ENCODE assay signal across 16 cellular contexts in the genomic region with DNA sequence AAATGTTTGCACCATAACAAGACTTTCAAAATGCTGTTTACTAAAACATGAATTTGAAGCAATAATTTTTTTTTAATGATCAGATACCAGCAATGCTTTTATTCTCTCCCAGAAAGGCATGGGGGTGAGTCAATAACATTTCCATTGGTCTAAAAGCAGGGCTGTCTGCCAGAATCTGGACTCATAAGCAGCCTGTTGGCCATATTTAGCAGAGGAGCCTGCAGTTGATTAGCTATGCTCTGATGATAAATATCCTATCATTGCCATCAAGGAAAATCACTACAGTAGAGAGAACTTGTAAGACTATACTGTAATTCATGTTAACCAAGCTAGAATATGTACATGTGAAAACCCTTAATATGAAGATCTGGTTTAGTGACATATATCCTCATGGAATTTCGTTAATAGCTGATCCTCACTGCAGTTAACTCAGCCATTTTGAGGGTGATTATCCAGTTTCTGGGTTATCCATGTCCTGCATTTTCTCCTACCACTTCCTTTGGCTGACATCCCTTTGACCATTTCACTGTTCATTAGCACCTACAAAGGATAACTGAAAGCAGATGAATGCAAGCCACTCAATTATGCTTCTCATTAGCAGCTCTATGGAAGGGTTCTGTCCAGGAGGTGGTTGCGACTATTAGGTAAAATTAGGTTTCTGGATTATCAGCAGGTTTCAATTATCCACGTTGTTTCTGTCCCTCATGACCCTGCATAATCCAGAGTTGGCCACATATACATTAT.
A peak's percentile ranks its signal among the peaks of the same experiment; 100 is the strongest.
DNase-seq lines count a peak whose midpoint lies in the region; ATAC-seq and TF ChIP-seq lines count a peak whose summit lies in the region.
"Had no signal": no experiment of that assay in that cellular context is flagged by ENCODE, and none has a peak within 500 bp of the region (broad histone marks: within the 10 kb centered on the region; RNA-seq: fewer than 3 reads in every experiment).

No MANE protein-coding gene starts in this region.

- H4K20me1 ChIP-seq in SK-N-SH (ENCODE audit: insufficient read depth), result no peaks in the 10 kb centered on the region

- H3K36me3 ChIP-seq in SK-N-SH (replicated peaks in 1 of 2; ENCODE audit: control insufficient read depth in 1 of 2, insufficient read depth in 2 of 2, low read length in 1 of 2), result no peaks in the 10 kb centered on the region
- H3K36me3 ChIP-seq: colonic mucosa, right lobe of liver had no signal

- POLR2A ChIA-PET in SK-N-SH (lab: Yijun Ruan, JAX), result no interaction called here

- H2AFZ ChIP-seq in SK-N-SH (ENCODE audit: low read depth), result no peak overlapping the region

- H3K9me3 ChIP-seq in SK-N-SH, result no peaks in the 10 kb centered on the region
- H3K9me3 ChIP-seq: colonic mucosa, right lobe of liver had no signal

- TF ChIP-seq EP300 in SK-N-SH (IDR thresholded peaks at IDR 0.05; ENCODE audit: borderline replicate concordance in 1 of 2, low read depth in 1 of 2, low read length in 1 of 2), result peak in 1 of 2 experiments; percentile 70; a peak in 2 of 4 replicates

- TF ChIP-seq RAD21 in SK-N-SH (IDR thresholded peaks at IDR 0.05; ENCODE audit: low read length), result peak; percentile 18

- no peaks in the 10 kb centered on the region for H3K79me2 ChIP-seq in SK-N-SH (ENCODE audit: insufficient read depth)

- H3K27ac ChIP-seq in SK-N-SH (ENCODE audit: low read depth in 2 of 2, low read length in 1 of 2), result peak overlapping the region; percentile 21 to 85; a peak in 3 of 4 replicates
- H3K27ac ChIP-seq: colonic mucosa, right lobe of liver had no signal

- no peak for ATAC-seq in GM21390 (IDR thresholded peaks at IDR 0.05; ENCODE audit: unreplicated experiment)
- ATAC-seq: left ventricle myocardium superior, right lobe of liver, Right ventricle myocardium inferior, WTC11 had no signal

- H3K9me2 ChIP-seq in SK-N-SH, result no peaks in the 10 kb centered on the region

- no peak overlapping the region for H3K9ac ChIP-seq in SK-N-SH

- H3K4me3 ChIP-seq in SK-N-SH (ENCODE audit: low read depth in 2 of 2, low read length in 1 of 2), result no peak overlapping the region
- no peak overlapping the region for H3K4me3 ChIP-seq in epithelial cell of esophagus (ENCODE audit: low read length)
- H3K4me3 ChIP-seq in skeletal muscle cell (ENCODE audit: low read depth, low read length), result no peak overlapping the region
- H3K4me3 ChIP-seq: colonic mucosa, right lobe of liver had no signal

- TF ChIP-seq CTCF in SK-N-SH (IDR thresholded peaks at IDR 0.05), result no peak
- TF ChIP-seq CTCF in epithelial cell of esophagus (IDR thresholded peaks at IDR 0.05; ENCODE audit: insufficient read depth, low read depth, low read length, missing control alignments), result no peak

- H3K27me3 ChIP-seq in SK-N-SH (ENCODE audit: insufficient read depth), result no peaks in the 10 kb centered on the region
- H3K27me3 ChIP-seq: right lobe of liver had no signal

- no peaks in the 10 kb centered on the region for H3F3A ChIP-seq in SK-N-SH (replicated peaks; ENCODE audit: insufficient read depth)

- WGBS in SK-N-SH (ENCODE audit: low lambda C conversion rate), result 14% methylated on average over 3 of the region's 3 CpGs

- peak; percentile 1 for DNase-seq in ELR (ENCODE audit: low read depth)
- DNase-seq in SK-N-SH, result peak; percentile 58
- peak; percentile 0 for DNase-seq in epithelial cell of esophagus (ENCODE audit: low read depth)
- DNase-seq in skeletal muscle cell (ENCODE audit: low read depth), result peak; percentile 15
- DNase-seq in NOMO-1 treated with DMSO at 0.1 percent for 48 hours (lab: John Stamatoyannopoulos, UW; ENCODE audit: unreplicated experiment), result no peak
- no peak for DNase-seq in NCI-H2171 treated with DMSO at 0.1 percent for 48 hours (lab: John Stamatoyannopoulos, UW)
- DNase-seq: activated CD8-positive, alpha-beta memory T cell treated with anti-CD3 and anti-CD28 coated beads for 24 hours; CD4-positive, CD25-positive, alpha-beta regulatory T cell; colonic mucosa; DND-41; left ventricle myocardium superior; NCI-H187; right lobe of liver had no signal

- H3K4me2 ChIP-seq in SK-N-SH, result no peak overlapping the region

- CTCF ChIA-PET in SK-N-SH (lab: Yijun Ruan, JAX), result interaction anchor here (1.1 kb wide), 1 partner anchor 74 kb away, joined by 5 read pairs; no protein-coding TSS in a partner anchor

- H3K4me1 ChIP-seq in SK-N-SH (ENCODE audit: control insufficient read depth in 1 of 2, insufficient read depth in 2 of 2, low read depth in 1 of 2, low read length in 1 of 2), result peaks cover 0 to 2% of the 10 kb centered on the region in 2 experiments; a peak in 2 of 4 replicates
- H3K4me1 ChIP-seq: colonic mucosa, right lobe of liver had no signal

TF ChIP-seq in SK-N-SH, 30 proteins besides CTCF, POLR2A, EP300 and RAD21:
- TF ChIP-seq GATA2 (CRISPR knock-in tag; IDR thresholded peaks at IDR 0.05), result peak; percentile 22
- 0 out of 2 replicates have a peak, but pooled peaks have one; percentile 35 for TF ChIP-seq NFIC (IDR thresholded peaks at IDR 0.05; ENCODE audit: borderline replicate concordance)
- no peak for TF ChIP-seq ELF1 (IDR thresholded peaks at IDR 0.05)
- TF ChIP-seq, protein P1, sequence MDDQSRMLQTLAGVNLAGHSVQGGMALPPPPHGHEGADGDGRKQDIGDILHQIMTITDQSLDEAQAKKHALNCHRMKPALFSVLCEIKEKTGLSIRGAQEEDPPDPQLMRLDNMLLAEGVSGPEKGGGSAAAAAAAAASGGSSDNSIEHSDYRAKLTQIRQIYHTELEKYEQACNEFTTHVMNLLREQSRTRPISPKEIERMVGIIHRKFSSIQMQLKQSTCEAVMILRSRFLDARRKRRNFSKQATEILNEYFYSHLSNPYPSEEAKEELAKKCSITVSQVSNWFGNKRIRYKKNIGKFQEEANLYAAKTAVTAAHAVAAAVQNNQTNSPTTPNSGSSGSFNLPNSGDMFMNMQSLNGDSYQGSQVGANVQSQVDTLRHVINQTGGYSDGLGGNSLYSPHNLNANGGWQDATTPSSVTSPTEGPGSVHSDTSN (IDR thresholded peaks at IDR 0.05), result peak; percentile 47
- TF ChIP-seq TEAD4 (IDR thresholded peaks at IDR 0.05; ENCODE audit: borderline replicate concordance, insufficient read depth), result no peak
- TF ChIP-seq, protein P2, sequence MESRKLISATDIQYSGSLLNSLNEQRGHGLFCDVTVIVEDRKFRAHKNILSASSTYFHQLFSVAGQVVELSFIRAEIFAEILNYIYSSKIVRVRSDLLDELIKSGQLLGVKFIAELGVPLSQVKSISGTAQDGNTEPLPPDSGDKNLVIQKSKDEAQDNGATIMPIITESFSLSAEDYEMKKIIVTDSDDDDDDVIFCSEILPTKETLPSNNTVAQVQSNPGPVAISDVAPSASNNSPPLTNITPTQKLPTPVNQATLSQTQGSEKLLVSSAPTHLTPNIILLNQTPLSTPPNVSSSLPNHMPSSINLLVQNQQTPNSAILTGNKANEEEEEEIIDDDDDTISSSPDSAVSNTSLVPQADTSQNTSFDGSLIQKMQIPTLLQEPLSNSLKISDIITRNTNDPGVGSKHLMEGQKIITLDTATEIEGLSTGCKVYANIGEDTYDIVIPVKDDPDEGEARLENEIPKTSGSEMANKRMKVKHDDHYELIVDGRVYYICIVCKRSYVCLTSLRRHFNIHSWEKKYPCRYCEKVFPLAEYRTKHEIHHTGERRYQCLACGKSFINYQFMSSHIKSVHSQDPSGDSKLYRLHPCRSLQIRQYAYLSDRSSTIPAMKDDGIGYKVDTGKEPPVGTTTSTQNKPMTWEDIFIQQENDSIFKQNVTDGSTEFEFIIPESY (IDR thresholded peaks at IDR 0.05; ENCODE audit: borderline replicate concordance, low read depth), result no peak
- TF ChIP-seq FOXJ3 (CRISPR knock-in tag; IDR thresholded peaks at IDR 0.05), result 0 out of 2 replicates have a peak, but pooled peaks have one; percentile 25
- 0 out of 2 replicates have a peak, but pooled peaks have one; percentile 7 for TF ChIP-seq FOSL2 (IDR thresholded peaks at IDR 0.05; ENCODE audit: borderline replicate concordance, low read depth)
- TF ChIP-seq SMC3 (IDR thresholded peaks at IDR 0.05; ENCODE audit: low read depth, low read length), result no peak
- TF ChIP-seq TCF12 (IDR thresholded peaks at IDR 0.05), result peak; percentile 56
- TF ChIP-seq POLR2AphosphoS5 (IDR thresholded peaks at IDR 0.05; ENCODE audit: low read depth, low read length), result no peak
- peak; percentile 1 for TF ChIP-seq CHD2 (IDR thresholded peaks at IDR 0.05; ENCODE audit: low read length, partially characterized antibody)

Comparison
In these comparisons a context has a peak if more than half of its experiments do, and no peak if none do; other contexts are left out.
1. DNase-seq: peak in ELR (single experiment), SK-N-SH (single experiment), epithelial cell of esophagus (single experiment) and skeletal muscle cell (single experiment); none in NOMO-1 treated with DMSO at 0.1 percent for 48 hours (single experiment) and NCI-H2171 treated with DMSO at 0.1 percent for 48 hours (single experiment).